9 cellular contexts compared by ENCODE assay signal in genomic region chr11:65589444-65590239, GRCh38. TPM values are rescaled to one million over a fixed set of nuclear protein-coding genes. Genes with fewer than 3 reads are reported as not detected.
DNase-seq lines count a peak whose midpoint lies in the region; ATAC-seq and TF ChIP-seq lines count a peak whose summit lies in the region.
"Had no signal": no experiment of that assay in that cellular context is flagged by ENCODE, and none has a peak within 500 bp of the region (broad histone marks: within the 10 kb centered on the region; RNA-seq: fewer than 3 reads in every experiment).

No MANE protein-coding gene starts in this region.

- no peak for TF ChIP-seq CTCF in GM10248 (IDR thresholded peaks at IDR 0.05; ENCODE audit: control extremely low read depth, extremely low read depth, low read depth, missing control alignments)
- TF ChIP-seq CTCF in KMS-11 (conservative IDR thresholded peaks at IDR 0.05; ENCODE audit: low read depth, low read length): no peak
- no peak for TF ChIP-seq CTCF in psoas muscle (IDR thresholded peaks at IDR 0.05)
- no peak for TF ChIP-seq CTCF in endodermal cell (conservative IDR thresholded peaks at IDR 0.05)

- H3K4me1 ChIP-seq in KMS-11 (ENCODE audit: low read depth, poor library complexity, severe bottlenecking) (peaks cover 60% of the 10 kb centered on the region), psoas muscle (peaks cover 78% of the 10 kb centered on the region), endodermal cell (ENCODE audit: control insufficient read depth, insufficient read depth, low read length) (no peaks in the 10 kb centered on the region)

- peak overlapping the region; percentile 95 for H3K4me2 ChIP-seq in KMS-11

- CTCF ChIA-PET in GM10248 (lab: Yijun Ruan, JAX): interaction anchor here (1.0 to 22.1 kb wide), 7 partner anchors 13 to 301 kb away, joined by 3 to 351 read pairs (median 54); partner anchors contain the start of genes CCDC85B, EHBP1L1, FAM89B and KCNK7

- H4K20me1 ChIP-seq in KMS-11 (ENCODE audit: insufficient read depth): no peaks in the 10 kb centered on the region

- H3K27ac ChIP-seq in KMS-11 (peak overlapping the region; percentile 93), psoas muscle (peak overlapping the region; percentile 91), endodermal cell (ENCODE audit: low read depth, low read length) (no peak overlapping the region)

- H3K27me3 ChIP-seq in KMS-11 (ENCODE audit: insufficient read depth, low read depth) (no peaks in the 10 kb centered on the region), psoas muscle (ENCODE audit: insufficient read depth in 3 of 3, low read length in 2 of 3) (no peaks in the 10 kb centered on the region), endodermal cell (ENCODE audit: control insufficient read depth, insufficient read depth, low read length, poor library complexity, severe bottlenecking) (peaks cover 51% of the 10 kb centered on the region)

- H3K27me3 Mint-ChIP-seq in activated T-helper 2 cell treated with anti-CD3 and anti-CD28 coated beads, Interferon-gamma antibody, Interleukin-2, Interleukin-4, amounts not matched to agents 10 μg/mL and 5 μg/mL and 100 μg/mL, durations not matched to agents 14 hours and 24 hours and 36 hours (ENCODE audit: low read depth): no peaks in the 10 kb centered on the region
- H3K27me3 Mint-ChIP-seq in endodermal cell (ENCODE audit: insufficient read depth): peaks cover 87% of the 10 kb centered on the region

- peaks cover 55% of the 10 kb centered on the region for H3K36me3 Mint-ChIP-seq in activated T-helper 2 cell treated with anti-CD3 and anti-CD28 coated beads, Interferon-gamma antibody, Interleukin-2, Interleukin-4, amounts not matched to agents 10 μg/mL and 5 μg/mL and 100 μg/mL, durations not matched to agents 14 hours and 24 hours and 36 hours (ENCODE audit: low read depth)
- no peaks in the 10 kb centered on the region for H3K36me3 Mint-ChIP-seq in endodermal cell (ENCODE audit: low read depth)

- H3K27ac Mint-ChIP-seq in activated T-helper 2 cell treated with anti-CD3 and anti-CD28 coated beads, Interferon-gamma antibody, Interleukin-2, Interleukin-4, amounts not matched to agents 10 μg/mL and 5 μg/mL and 100 μg/mL, durations not matched to agents 14 hours and 24 hours and 36 hours: peak overlapping the region; percentile 93
- H3K27ac Mint-ChIP-seq in endodermal cell: no peak overlapping the region
- H3K27ac Mint-ChIP-seq: H9 had no signal

- peaks cover 34% of the 10 kb centered on the region for H3K4me1 Mint-ChIP-seq in activated T-helper 2 cell treated with anti-CD3 and anti-CD28 coated beads, Interferon-gamma antibody, Interleukin-2, Interleukin-4, amounts not matched to agents 10 μg/mL and 5 μg/mL and 100 μg/mL, durations not matched to agents 14 hours and 24 hours and 36 hours (ENCODE audit: low read depth)
- peaks cover 2% of the 10 kb centered on the region for H3K4me1 Mint-ChIP-seq in endodermal cell

- WGBS in psoas muscle, 3 donors: 55 to 63% (median 63%) methylated on average over 8 to 9 of the region's 9 CpGs
- 67 to 85% methylated on average over 1 to 9 of the region's 9 CpGs for WGBS in endodermal cell (ENCODE audit: insufficient coverage in 1 of 2, insufficient read length in 1 of 2), 2 experiments

- H3K36me3 ChIP-seq in KMS-11 (ENCODE audit: insufficient read depth) (no peaks in the 10 kb centered on the region), psoas muscle (ENCODE audit: insufficient read depth in 1 of 2, low read depth in 1 of 2) (peaks cover 2 to 70% of the 10 kb centered on the region in 2 donors), endodermal cell (ENCODE audit: control insufficient read depth, insufficient read depth, low read length) (no peaks in the 10 kb centered on the region)

- ATAC-seq in psoas muscle: no peak

- no peaks in the 10 kb centered on the region for H3K9me3 Mint-ChIP-seq in activated T-helper 2 cell treated with anti-CD3 and anti-CD28 coated beads, Interferon-gamma antibody, Interleukin-2, Interleukin-4, amounts not matched to agents 10 μg/mL and 5 μg/mL and 100 μg/mL, durations not matched to agents 14 hours and 24 hours and 36 hours
- no peaks in the 10 kb centered on the region for H3K9me3 Mint-ChIP-seq in endodermal cell
- H3K9me3 Mint-ChIP-seq: H9 had no signal

- H3K9me3 ChIP-seq in psoas muscle (no peaks in the 10 kb centered on the region), endodermal cell (ENCODE audit: control insufficient read depth, low read length) (no peaks in the 10 kb centered on the region)

- H3K4me3 ChIP-seq in KMS-11 (IDR thresholded peaks at IDR 0.05; ENCODE audit: insufficient read depth, low read depth, low read length) (no peak overlapping the region), psoas muscle (no peak overlapping the region), endodermal cell (ENCODE audit: low read length) (no peak overlapping the region)

- intact Hi-C loops in activated T-helper 2 cell treated with anti-CD3 and anti-CD28 coated beads, Interferon-gamma antibody, Interleukin-2, Interleukin-4, amounts not matched to agents 10 μg/mL and 5 μg/mL and 100 μg/mL, durations not matched to agents 14 hours and 24 hours and 36 hours (cut with micrococcal nuclease): loop anchor here (2.0 kb wide), 2 partner anchors 25 to 49 kb away; partner anchors contain the start of genes MAP3K11 and PCNX3
- intact Hi-C loops in psoas muscle (cut with DNase I): no loop called here

- H3K79me2 ChIP-seq in KMS-11 (ENCODE audit: insufficient read depth, low read depth): no peaks in the 10 kb centered on the region; the same call in 1 of the 2 replicates

- H2AFZ ChIP-seq in KMS-11 (ENCODE audit: low read depth): no peak overlapping the region

- POLR2A ChIA-PET in GM10248 (lab: Yijun Ruan, JAX): no interaction called here

- H3K4me3 Mint-ChIP-seq in activated T-helper 2 cell treated with anti-CD3 and anti-CD28 coated beads, Interferon-gamma antibody, Interleukin-2, Interleukin-4, amounts not matched to agents 10 μg/mL and 5 μg/mL and 100 μg/mL, durations not matched to agents 14 hours and 24 hours and 36 hours (ENCODE audit: low read depth): no peak overlapping the region
- H3K4me3 Mint-ChIP-seq in endodermal cell: no peak overlapping the region

- H3K9ac ChIP-seq in KMS-11: peak overlapping the region; percentile 71; the same call in 1 of the 2 replicates
- H3K9ac ChIP-seq in endodermal cell (ENCODE audit: extremely low read depth, low read length, poor library complexity, severe bottlenecking): no peak overlapping the region

- peak; percentile 79 for DNase-seq in GM10248 (ENCODE audit: extremely low spot score)
- no peak for DNase-seq in activated T-helper 2 cell treated with anti-CD3 and anti-CD28 coated beads, Interferon-gamma antibody, Interleukin-2, Interleukin-4, amounts not matched to agents 10 μg/mL and 5 μg/mL and 100 μg/mL, durations not matched to agents 14 hours and 24 hours and 36 hours (ENCODE audit: low spot score)
- no peak for DNase-seq in psoas muscle
- no peak for DNase-seq in NCI-H2029 treated with DMSO at 0.1 percent for 48 hours (lab: John Stamatoyannopoulos, UW)
- no peak for DNase-seq in superior temporal gyrus (ENCODE audit: extremely low spot score)
- no peak for DNase-seq in endodermal cell
- DNase-seq: retina had no signal

RNA-seq across cellular contexts. Expression of gene KCNK7, which starts 6.0 kb away (rescaled TPM):
- 0.78 and 2.0 TPM in 2 replicates for total RNA-seq in activated T-helper 2 cell treated with anti-CD3 and anti-CD28 coated beads, Interferon-gamma antibody, Interleukin-2, Interleukin-4, amounts not matched to agents 10 μg/mL and 5 μg/mL and 100 μg/mL, durations not matched to agents 14 hours and 24 hours and 36 hours
- total RNA-seq in psoas muscle (under 1 TPM in 3 of 4 donors, not detected in 1; 0.19 to 0.56 (median 0.27) TPM), endodermal cell (1 to 10 TPM in 1 of 2 donors, not detected in 1; 1.2 TPM)
- 1 to 10 TPM in 1 of 3 donors, under 1 TPM in 2; 0.22 to 1.4 (median 0.99) TPM for polyA plus RNA-seq in psoas muscle
- polyA plus RNA-seq in endodermal cell (2013, experiment 1 of 2): not detected
- not detected for polyA plus RNA-seq in endodermal cell (2013, experiment 2 of 2)

RNA-seq across cellular contexts. Expression of gene EHBP1L1, which starts 13.8 kb away (rescaled TPM):
- total RNA-seq in activated T-helper 2 cell treated with anti-CD3 and anti-CD28 coated beads, Interferon-gamma antibody, Interleukin-2, Interleukin-4, amounts not matched to agents 10 μg/mL and 5 μg/mL and 100 μg/mL, durations not matched to agents 14 hours and 24 hours and 36 hours: 163 and 168 TPM in 2 replicates
- total RNA-seq in psoas muscle (100 to 1,000 TPM; 208 to 345 (median 282) TPM), endodermal cell (1 to 10 TPM; 6.2 to 9.8 TPM)
- 100 to 1,000 TPM; 114 to 177 (median 170) TPM for polyA plus RNA-seq in psoas muscle
- polyA plus RNA-seq in endodermal cell (2013, experiment 1 of 2): 7.1 TPM
- 5.5 TPM for polyA plus RNA-seq in endodermal cell (2013, experiment 2 of 2)

RNA-seq across cellular contexts. Expression of gene FAM89B, which starts 17.3 kb away (rescaled TPM):
- 31.5 and 32.0 TPM in 2 replicates for total RNA-seq in activated T-helper 2 cell treated with anti-CD3 and anti-CD28 coated beads, Interferon-gamma antibody, Interleukin-2, Interleukin-4, amounts not matched to agents 10 μg/mL and 5 μg/mL and 100 μg/mL, durations not matched to agents 14 hours and 24 hours and 36 hours
- 100 to 1,000 TPM in 1 of 4 donors, 10 to 100 TPM in 3; 59.0 to 110 (median 66.9) TPM for total RNA-seq in psoas muscle
- 100 to 1,000 TPM in 1 of 3 donors, 10 to 100 TPM in 2; 66.9 to 112 (median 67.4) TPM for polyA plus RNA-seq in psoas muscle
- total RNA-seq in endodermal cell: 10 to 100 TPM; 23.3 to 24.9 TPM
- 52.4 TPM for polyA plus RNA-seq in endodermal cell (2013, experiment 1 of 2)
- polyA plus RNA-seq in endodermal cell (2013, experiment 2 of 2): 52.7 TPM

RNA-seq across cellular contexts. Expression of gene ZNRD2, which starts 19.4 kb away (rescaled TPM):
- total RNA-seq in activated T-helper 2 cell treated with anti-CD3 and anti-CD28 coated beads, Interferon-gamma antibody, Interleukin-2, Interleukin-4, amounts not matched to agents 10 μg/mL and 5 μg/mL and 100 μg/mL, durations not matched to agents 14 hours and 24 hours and 36 hours: 63.6 and 63.8 TPM in 2 replicates
- total RNA-seq in psoas muscle (10 to 100 TPM; 31.6 to 43.5 (median 38.0) TPM), endodermal cell (10 to 100 TPM; 32.8 to 36.5 TPM)
- polyA plus RNA-seq in psoas muscle: 100 to 1,000 TPM in 1 of 3 donors, 10 to 100 TPM in 2; 58.8 to 118 (median 94.2) TPM
- polyA plus RNA-seq in endodermal cell (2013, experiment 1 of 2): 44.3 TPM
- polyA plus RNA-seq in endodermal cell (2013, experiment 2 of 2): 45.3 TPM

RNA-seq across cellular contexts. Expression of gene MAP3K11, which starts 24.4 kb away (rescaled TPM):
- 84.6 and 88.6 TPM in 2 replicates for total RNA-seq in activated T-helper 2 cell treated with anti-CD3 and anti-CD28 coated beads, Interferon-gamma antibody, Interleukin-2, Interleukin-4, amounts not matched to agents 10 μg/mL and 5 μg/mL and 100 μg/mL, durations not matched to agents 14 hours and 24 hours and 36 hours
- total RNA-seq in psoas muscle: 10 to 100 TPM; 14.5 to 18.8 (median 16.8) TPM
- polyA plus RNA-seq in psoas muscle: 10 to 100 TPM in 2 of 3 donors, 1 to 10 TPM in 1; 8.8 to 13.9 (median 10.7) TPM
- 10 to 100 TPM; 62.8 to 65.0 TPM for total RNA-seq in endodermal cell
- polyA plus RNA-seq in endodermal cell (2013, experiment 1 of 2): 30.5 TPM
- 28.4 TPM for polyA plus RNA-seq in endodermal cell (2013, experiment 2 of 2)

Comparison
In these comparisons a context has a peak if more than half of its experiments do, and no peak if none do; other contexts are left out.
1. RNA of gene EHBP1L1, which starts 13.8 kb away (total RNA-seq): 208 to 345 TPM in psoas muscle and 163 to 168 TPM in activated T-helper 2 cell treated with anti-CD3 and anti-CD28 coated beads, Interferon-gamma antibody, Interleukin-2, Interleukin-4, amounts not matched to agents 10 μg/mL and 5 μg/mL and 100 μg/mL, durations not matched to agents 14 hours and 24 hours and 36 hours; 6.2 to 9.8 TPM in endodermal cell; every median in the first group is over 10 times any median in the second.